In the genomic region with DNA sequence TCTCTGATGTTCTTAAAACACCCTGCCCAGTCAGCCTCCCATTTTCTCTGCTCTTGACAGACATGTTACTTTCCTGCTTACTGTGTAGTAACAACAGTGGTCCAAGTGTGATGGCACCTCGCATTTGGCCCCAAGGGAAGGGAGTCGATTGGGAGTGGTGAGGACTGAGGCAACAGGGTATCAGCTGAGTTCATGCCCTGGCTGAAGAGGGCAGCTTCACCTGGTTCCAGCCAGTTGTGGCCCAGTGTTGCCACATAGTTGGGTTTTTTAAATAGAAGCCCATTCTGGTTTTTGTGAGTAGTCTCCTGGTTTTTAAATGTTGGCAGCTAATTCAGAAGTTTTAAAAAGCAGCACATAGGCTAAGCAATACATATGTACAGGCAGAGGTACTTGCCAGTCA, we compare ENCODE assay signal across 1 cellular context.
TF ChIP-seq lines count a peak whose summit lies in the region.

No MANE protein-coding gene starts in this region.

TF ChIP-seq in HepG2, 621 proteins besides CTCF, POLR2A, EP300 and RAD21 (continued from another document):
- no peak for TF ChIP-seq NFATC3 (CRISPR knock-in tag; IDR thresholded peaks at IDR 0.05)
- TF ChIP-seq ZNF180 (CRISPR knock-in tag; IDR thresholded peaks at IDR 0.05; ENCODE audit: borderline replicate concordance, low read depth): peak; percentile 78; the same call in 1 of the 2 replicates
- no peak for TF ChIP-seq MAFG (CRISPR knock-in tag; IDR thresholded peaks at IDR 0.05)
- no peak for TF ChIP-seq U2AF1 (optimal IDR thresholded peaks at IDR 0.05; ENCODE audit: low read depth, low read length)
- no peak for TF ChIP-seq ARNT (IDR thresholded peaks at IDR 0.05)
- no peak for TF ChIP-seq TBX3 (IDR thresholded peaks at IDR 0.05; ENCODE audit: borderline replicate concordance)
- TF ChIP-seq IKZF4 (CRISPR knock-in tag; IDR thresholded peaks at IDR 0.05; ENCODE audit: borderline replicate concordance, low read depth, not compliant biosample characterization): no peak
- TF ChIP-seq TAF1 (CRISPR knock-in tag; IDR thresholded peaks at IDR 0.05): no peak
- no peak for TF ChIP-seq ZSCAN12 (CRISPR knock-in tag; IDR thresholded peaks at IDR 0.05)
- TF ChIP-seq RBM22 (optimal IDR thresholded peaks at IDR 0.05; ENCODE audit: low read length): peak; percentile 76
- TF ChIP-seq, protein P1, sequence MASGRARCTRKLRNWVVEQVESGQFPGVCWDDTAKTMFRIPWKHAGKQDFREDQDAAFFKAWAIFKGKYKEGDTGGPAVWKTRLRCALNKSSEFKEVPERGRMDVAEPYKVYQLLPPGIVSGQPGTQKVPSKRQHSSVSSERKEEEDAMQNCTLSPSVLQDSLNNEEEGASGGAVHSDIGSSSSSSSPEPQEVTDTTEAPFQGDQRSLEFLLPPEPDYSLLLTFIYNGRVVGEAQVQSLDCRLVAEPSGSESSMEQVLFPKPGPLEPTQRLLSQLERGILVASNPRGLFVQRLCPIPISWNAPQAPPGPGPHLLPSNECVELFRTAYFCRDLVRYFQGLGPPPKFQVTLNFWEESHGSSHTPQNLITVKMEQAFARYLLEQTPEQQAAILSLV (CRISPR knock-in tag; IDR thresholded peaks at IDR 0.05; ENCODE audit: borderline replicate concordance): no peak
